ENCODE assay signal across 8 cellular contexts in genomic region chr16:24516900-24517669, GRCh38. TPM values are rescaled to one million over a fixed set of nuclear protein-coding genes. Genes with fewer than 3 reads are reported as not detected.
DNase-seq lines count a peak whose midpoint lies in the region; ATAC-seq and TF ChIP-seq lines count a peak whose summit lies in the region.

No MANE protein-coding gene starts in this region.

- DNase-seq in DMS153 treated with DMSO at 0.1 percent for 48 hours (lab: John Stamatoyannopoulos, UW; ENCODE audit: unreplicated experiment) = peak; percentile 66
- DNase-seq in SHP77 (lab: John Stamatoyannopoulos, UW) = peak; percentile 47 to 56
- DNase-seq in fibroblast of pulmonary artery (ENCODE audit: low read depth) = peak; percentile 93
- peak; percentile 83 for DNase-seq in neural progenitor cell (ENCODE audit: low spot score)
- peak; percentile 70 to 71 for DNase-seq in stimulated activated naive CD8-positive, alpha-beta T cell treated with anti-CD3 and anti-CD28 coated beads, Interleukin-15, amount 100 ng/mL, for 72 hours

- ATAC-seq in activated T-helper 17 cell treated with anti-CD3 and anti-CD28 coated beads, Interleukin-2, amount 50 U/mL, for 72 hours (replicated peaks) = peak; percentile 77
- ATAC-seq in stimulated activated naive CD8-positive, alpha-beta T cell treated with anti-CD3 and anti-CD28 coated beads, Interleukin-15, amount 100 ng/mL, for 72 hours = peak; percentile 76
- no peak for ATAC-seq in GM18517 (IDR thresholded peaks at IDR 0.05; ENCODE audit: unreplicated experiment)

- peak overlapping the region; percentile 50 for H3K4me3 Mint-ChIP-seq in activated T-helper 17 cell treated with anti-CD3 and anti-CD28 coated beads, Interleukin-2, amount 50 U/mL, for 72 hours
- peak overlapping the region; percentile 33 for H3K4me3 Mint-ChIP-seq in neural progenitor cell
- peak overlapping the region; percentile 67 to 80 for H3K4me3 Mint-ChIP-seq in stimulated activated naive CD8-positive, alpha-beta T cell treated with anti-CD3 and anti-CD28 coated beads, Interleukin-15, amount 100 ng/mL, for 72 hours

- no peaks in the 10 kb centered on the region for H3K27me3 ChIP-seq in Loucy (ENCODE audit: insufficient read depth, low read length, poor library complexity, severe bottlenecking)
- H3K27me3 ChIP-seq in neural progenitor cell = no peaks in the 10 kb centered on the region

- H3K4me1 Mint-ChIP-seq in activated T-helper 17 cell treated with anti-CD3 and anti-CD28 coated beads, Interleukin-2, amount 50 U/mL, for 72 hours = peaks cover 5% of the 10 kb centered on the region
- H3K4me1 Mint-ChIP-seq in neural progenitor cell = peaks cover 4% of the 10 kb centered on the region
- H3K4me1 Mint-ChIP-seq in stimulated activated naive CD8-positive, alpha-beta T cell treated with anti-CD3 and anti-CD28 coated beads, Interleukin-15, amount 100 ng/mL, for 72 hours = peaks cover 15% of the 10 kb centered on the region

- no peaks in the 10 kb centered on the region for H3K9me3 ChIP-seq in Loucy (ENCODE audit: insufficient read depth, low read depth, low read length)
- no peaks in the 10 kb centered on the region for H3K9me3 ChIP-seq in neural progenitor cell (ENCODE audit: low read depth)

- no peaks in the 10 kb centered on the region for H3K9me2 ChIP-seq in Loucy (replicated peaks; ENCODE audit: low read depth, low read length)

- H3K27ac ChIP-seq in neural progenitor cell = no peak overlapping the region

- H3K9ac ChIP-seq in Loucy (ENCODE audit: low read depth, low read length, poor library complexity, severe bottlenecking) = no peak overlapping the region
- no peak overlapping the region for H3K9ac ChIP-seq in neural progenitor cell

- H3K79me2 ChIP-seq in Loucy (ENCODE audit: insufficient read depth, low read length) = no peaks in the 10 kb centered on the region
- no peaks in the 10 kb centered on the region for H3K79me2 ChIP-seq in neural progenitor cell (ENCODE audit: low read depth)

- no peaks in the 10 kb centered on the region for H3K9me3 Mint-ChIP-seq in activated T-helper 17 cell treated with anti-CD3 and anti-CD28 coated beads, Interleukin-2, amount 50 U/mL, for 72 hours
- no peaks in the 10 kb centered on the region for H3K9me3 Mint-ChIP-seq in neural progenitor cell
- H3K9me3 Mint-ChIP-seq in stimulated activated naive CD8-positive, alpha-beta T cell treated with anti-CD3 and anti-CD28 coated beads, Interleukin-15, amount 100 ng/mL, for 72 hours = no peaks in the 10 kb centered on the region

- H3K36me3 Mint-ChIP-seq in activated T-helper 17 cell treated with anti-CD3 and anti-CD28 coated beads, Interleukin-2, amount 50 U/mL, for 72 hours (ENCODE audit: low read depth) = no peaks in the 10 kb centered on the region
- no peaks in the 10 kb centered on the region for H3K36me3 Mint-ChIP-seq in neural progenitor cell

- H3K4me2 ChIP-seq in Loucy (ENCODE audit: low read depth, low read length, poor library complexity, severe bottlenecking) (peak overlapping the region; percentile 46), neural progenitor cell (no peak overlapping the region)

- H3K4me1 ChIP-seq in Loucy (ENCODE audit: insufficient read depth, low read length, poor library complexity, severe bottlenecking) (no peaks in the 10 kb centered on the region), neural progenitor cell (no peaks in the 10 kb centered on the region)

- H3K36me3 ChIP-seq in Loucy (ENCODE audit: insufficient read depth, low read length) (no peaks in the 10 kb centered on the region), neural progenitor cell (no peaks in the 10 kb centered on the region)

- no peaks in the 10 kb centered on the region for H4K20me1 ChIP-seq in Loucy (ENCODE audit: insufficient read depth, low read length, poor library complexity, severe bottlenecking)
- H4K20me1 ChIP-seq in neural progenitor cell (ENCODE audit: low read depth) = no peaks in the 10 kb centered on the region

- peaks cover 3% of the 10 kb centered on the region for H3K27me3 Mint-ChIP-seq in activated T-helper 17 cell treated with anti-CD3 and anti-CD28 coated beads, Interleukin-2, amount 50 U/mL, for 72 hours
- peaks cover 5% of the 10 kb centered on the region for H3K27me3 Mint-ChIP-seq in neural progenitor cell (ENCODE audit: insufficient read depth, low read depth)
- H3K27me3 Mint-ChIP-seq in stimulated activated naive CD8-positive, alpha-beta T cell treated with anti-CD3 and anti-CD28 coated beads, Interleukin-15, amount 100 ng/mL, for 72 hours = peaks cover 6% of the 10 kb centered on the region

- TF ChIP-seq CTCF in Loucy (conservative IDR thresholded peaks at IDR 0.05; ENCODE audit: low read length) (peak; percentile 94), fibroblast of pulmonary artery (IDR thresholded peaks at IDR 0.05; ENCODE audit: low read length, missing control alignments) (peak; percentile 97), neural progenitor cell (IDR thresholded peaks at IDR 0.05) (peak; percentile 95)

- H2AFZ ChIP-seq in Loucy (ENCODE audit: low read length) = peak overlapping the region; percentile 95
- no peak overlapping the region for H2AFZ ChIP-seq in neural progenitor cell (replicated peaks)

- H3K4me3 ChIP-seq in Loucy (ENCODE audit: low read length, poor library complexity, severe bottlenecking) (peak overlapping the region; percentile 64), fibroblast of pulmonary artery (replicated peaks; ENCODE audit: low read depth, low read length) (no peak overlapping the region), neural progenitor cell (no peak overlapping the region)

- peak overlapping the region; percentile 52 for H3K27ac Mint-ChIP-seq in activated T-helper 17 cell treated with anti-CD3 and anti-CD28 coated beads, Interleukin-2, amount 50 U/mL, for 72 hours
- no peak overlapping the region for H3K27ac Mint-ChIP-seq in neural progenitor cell
- H3K27ac Mint-ChIP-seq in stimulated activated naive CD8-positive, alpha-beta T cell treated with anti-CD3 and anti-CD28 coated beads, Interleukin-15, amount 100 ng/mL, for 72 hours = no peak overlapping the region

- H3F3A ChIP-seq in Loucy (ENCODE audit: low read depth) (no peaks in the 10 kb centered on the region), neural progenitor cell (ENCODE audit: low read depth) (no peaks in the 10 kb centered on the region)

RNA-seq across cellular contexts. Expression of gene RBBP6, which starts 22.3 kb away (rescaled TPM):
- total RNA-seq in activated T-helper 17 cell treated with anti-CD3 and anti-CD28 coated beads, Interleukin-2, amount 50 U/mL, for 72 hours = 10 to 100 TPM; 51.6 to 88.8 TPM
- total RNA-seq in neural progenitor cell (ENCODE audit: low replicate concordance) = 73.3 and 81.0 TPM in 2 replicates
